20 cellular contexts compared by ENCODE assay signal in the genomic region with DNA sequence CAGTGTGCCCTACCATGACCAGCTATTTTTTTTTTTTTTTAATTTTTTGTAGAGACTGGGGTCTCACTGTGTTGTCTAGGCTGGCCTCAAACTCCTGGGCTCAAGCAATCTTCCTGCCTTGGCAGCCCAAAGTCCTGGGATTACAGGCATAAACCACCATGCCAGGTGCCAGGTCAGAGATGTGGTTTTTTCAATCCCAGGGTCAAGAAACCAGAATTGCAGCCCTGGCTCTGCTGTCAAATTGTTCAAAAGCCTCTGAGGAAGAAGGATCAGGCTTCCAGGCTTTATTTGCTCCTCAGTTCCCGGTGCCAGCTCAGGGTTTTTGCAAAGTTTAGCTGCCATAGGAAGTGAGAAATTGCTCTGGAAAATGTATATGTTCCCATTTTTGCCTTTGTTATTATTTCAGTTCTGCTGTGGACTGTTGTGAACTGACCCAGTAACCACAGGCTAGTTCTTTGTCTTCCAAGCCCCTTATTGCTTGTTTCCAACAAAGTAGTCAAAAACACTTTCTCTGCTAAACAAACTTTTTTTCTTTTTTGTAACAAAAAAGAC. TPM values are rescaled to one million over a fixed set of nuclear protein-coding genes. Genes with fewer than 3 reads are reported as not detected.
DNase-seq lines count a peak whose midpoint lies in the region; ATAC-seq and TF ChIP-seq lines count a peak whose summit lies in the region.
"Had no signal": no experiment of that assay in that cellular context is flagged by ENCODE, and none has a peak within 500 bp of the region (broad histone marks: within the 10 kb centered on the region; RNA-seq: fewer than 3 reads in every experiment).

No MANE protein-coding gene starts in this region.

- no peak for TF ChIP-seq EP300 in gastroesophageal sphincter (IDR thresholded peaks at IDR 0.05)

- H3K27ac Mint-ChIP-seq in activated T-helper 2 cell treated with anti-CD3 and anti-CD28 coated beads, Interferon-gamma antibody, Interleukin-2, Interleukin-4, amounts not matched to agents 10 μg/mL and 5 μg/mL and 100 μg/mL, durations not matched to agents 14 hours and 24 hours and 36 hours, result no peak overlapping the region
- H3K27ac Mint-ChIP-seq: activated CD8-positive, alpha-beta T cell treated with anti-CD3 and anti-CD28 coated beads, Interleukin-2, amount 10 ng/mL, durations not matched to agents 7 days and 5 days; T-helper 1 cell treated with Interleukin-12 subunit alpha and Interleukin-12 subunit beta and Interleukin-4 antibody, amounts not matched to agents 30 μg/mL and 1 μg/mL, for 36 hours had no signal

- H3K36me3 Mint-ChIP-seq in activated T-helper 2 cell treated with anti-CD3 and anti-CD28 coated beads, Interferon-gamma antibody, Interleukin-2, Interleukin-4, amounts not matched to agents 10 μg/mL and 5 μg/mL and 100 μg/mL, durations not matched to agents 14 hours and 24 hours and 36 hours (ENCODE audit: low read depth), result no peaks in the 10 kb centered on the region

- intact Hi-C loops in activated T-helper 2 cell treated with anti-CD3 and anti-CD28 coated beads, Interferon-gamma antibody, Interleukin-2, Interleukin-4, amounts not matched to agents 10 μg/mL and 5 μg/mL and 100 μg/mL, durations not matched to agents 14 hours and 24 hours and 36 hours (cut with micrococcal nuclease), result loop anchor here (10.0 kb wide), 1 partner anchor 377 kb away; no protein-coding TSS in a partner anchor

- no peak for TF ChIP-seq POLR2A in gastroesophageal sphincter (IDR thresholded peaks at IDR 0.05)

- H3K4me1 Mint-ChIP-seq in activated T-helper 2 cell treated with anti-CD3 and anti-CD28 coated beads, Interferon-gamma antibody, Interleukin-2, Interleukin-4, amounts not matched to agents 10 μg/mL and 5 μg/mL and 100 μg/mL, durations not matched to agents 14 hours and 24 hours and 36 hours (ENCODE audit: low read depth), result peaks cover 6% of the 10 kb centered on the region

- H3K27me3 Mint-ChIP-seq in activated T-helper 2 cell treated with anti-CD3 and anti-CD28 coated beads, Interferon-gamma antibody, Interleukin-2, Interleukin-4, amounts not matched to agents 10 μg/mL and 5 μg/mL and 100 μg/mL, durations not matched to agents 14 hours and 24 hours and 36 hours (ENCODE audit: low read depth), result peaks cover 4% of the 10 kb centered on the region

- H3K27ac ChIP-seq in gastroesophageal sphincter, result peak overlapping the region in 3 of 4 donors; percentile 23 to 97 (median 88)
- peak overlapping the region in 11 of 21 experiments; percentile 5 to 92 (median 44) for H3K27ac ChIP-seq in skin epidermis

- TF ChIP-seq CTCF in gastroesophageal sphincter (IDR thresholded peaks at IDR 0.05), result no peak

- H3K4me3 ChIP-seq in gastroesophageal sphincter (no peak overlapping the region), skin epidermis (no peak overlapping the region)
- H3K4me3 ChIP-seq: mucosa of descending colon had no signal

- H3K36me3 ChIP-seq in gastroesophageal sphincter, result no peaks in the 10 kb centered on the region

- H3K4me3 Mint-ChIP-seq in activated T-helper 2 cell treated with anti-CD3 and anti-CD28 coated beads, Interferon-gamma antibody, Interleukin-2, Interleukin-4, amounts not matched to agents 10 μg/mL and 5 μg/mL and 100 μg/mL, durations not matched to agents 14 hours and 24 hours and 36 hours (ENCODE audit: low read depth), result no peak overlapping the region
- H3K4me3 Mint-ChIP-seq: activated B cell treated with CpG ODN at 0.5 μM for 24 hours; activated CD8-positive, alpha-beta T cell treated with anti-CD3 and anti-CD28 coated beads, Interleukin-2, amount 10 ng/mL, durations not matched to agents 7 days and 5 days; T-helper 1 cell treated with Interleukin-12 subunit alpha and Interleukin-12 subunit beta and Interleukin-4 antibody, amounts not matched to agents 30 μg/mL and 1 μg/mL, for 36 hours had no signal

- H3K9me3 ChIP-seq in gastroesophageal sphincter, result no peaks in the 10 kb centered on the region
- H3K9me3 ChIP-seq: mucosa of descending colon had no signal

- DNase-seq in CD1c-positive myeloid dendritic cell (ENCODE audit: extremely low spot score), result peak; percentile 63
- DNase-seq in M059J (ENCODE audit: low read depth), result peak; percentile 35
- DNase-seq in OCI-M2 (lab: John Stamatoyannopoulos, UW; ENCODE audit: unreplicated experiment), result no peak
- DNase-seq in activated T-helper 2 cell treated with anti-CD3 and anti-CD28 coated beads, Interferon-gamma antibody, Interleukin-2, Interleukin-4, amounts not matched to agents 10 μg/mL and 5 μg/mL and 100 μg/mL, durations not matched to agents 14 hours and 24 hours and 36 hours (ENCODE audit: low spot score), result no peak
- DNase-seq in occipital lobe (lab: John Stamatoyannopoulos, UW), result no peak
- DNase-seq: activated B cell treated with CpG ODN at 0.5 μM for 24 hours; activated CD8-positive, alpha-beta T cell treated with anti-CD3 and anti-CD28 coated beads, Interleukin-2, amount 10 ng/mL, durations not matched to agents 7 days and 5 days; central memory CD4-positive, alpha-beta T cell; effector memory CD4-positive, alpha-beta T cell; hippocampal formation; kidney; MM.1S; mucosa of descending colon; NCI-H187 treated with DMSO at 0.1 percent for 48 hours; NCI-H510A; small intestine had no signal

- H3K27me3 ChIP-seq in gastroesophageal sphincter, result no peaks in the 10 kb centered on the region

- no peak for ATAC-seq in gastroesophageal sphincter
- ATAC-seq in HG03442 (IDR thresholded peaks at IDR 0.05; ENCODE audit: unreplicated experiment), result no peak
- ATAC-seq: activated CD8-positive, alpha-beta T cell treated with anti-CD3 and anti-CD28 coated beads, Interleukin-2, amount 10 ng/mL, durations not matched to agents 7 days and 5 days; mucosa of descending colon had no signal

- peaks cover 0 to 57% (median 15%) of the 10 kb centered on the region in 3 donors for H3K4me1 ChIP-seq in gastroesophageal sphincter

- WGBS in gastroesophageal sphincter (ENCODE audit: low coverage in 1 of 2), 2 donors, result 56 to 57% methylated on average over 1 of the region's 1 CpG

- no peaks in the 10 kb centered on the region for H3K9me3 Mint-ChIP-seq in activated T-helper 2 cell treated with anti-CD3 and anti-CD28 coated beads, Interferon-gamma antibody, Interleukin-2, Interleukin-4, amounts not matched to agents 10 μg/mL and 5 μg/mL and 100 μg/mL, durations not matched to agents 14 hours and 24 hours and 36 hours
- H3K9me3 Mint-ChIP-seq: activated B cell treated with CpG ODN at 0.5 μM for 24 hours; T-helper 1 cell treated with Interleukin-12 subunit alpha and Interleukin-12 subunit beta and Interleukin-4 antibody, amounts not matched to agents 30 μg/mL and 1 μg/mL, for 36 hours had no signal

RNA-seq across cellular contexts. Expression of gene WNT5B, which starts 28.7 kb away (rescaled TPM):
- total RNA-seq in M059J (2014; rRNA removed; shearing (Covaris generic)), result 25.5 and 43.5 TPM in 2 replicates
- 10 to 100 TPM in 3 of 4 donors, 1 to 10 TPM in 1; 9.4 to 76.5 (median 26.3) TPM for total RNA-seq in gastroesophageal sphincter
- total RNA-seq in activated T-helper 2 cell treated with anti-CD3 and anti-CD28 coated beads, Interferon-gamma antibody, Interleukin-2, Interleukin-4, amounts not matched to agents 10 μg/mL and 5 μg/mL and 100 μg/mL, durations not matched to agents 14 hours and 24 hours and 36 hours, result 0.76 and 0.82 TPM in 2 replicates
- total RNA-seq in occipital lobe, result 30.7 TPM
- total RNA-seq: activated CD8-positive, alpha-beta T cell treated with anti-CD3 and anti-CD28 coated beads, Interleukin-2, amount 10 ng/mL, durations not matched to agents 7 days and 5 days had no signal

RNA-seq across cellular contexts. Expression of gene ADIPOR2, which starts 33.2 kb away (rescaled TPM):
- total RNA-seq in M059J (2014; rRNA removed; shearing (Covaris generic)), result 32.5 and 42.0 TPM in 2 replicates
- 10 to 100 TPM; 26.6 to 37.9 (median 33.4) TPM for total RNA-seq in gastroesophageal sphincter
- 69.2 and 81.0 TPM in 2 replicates for total RNA-seq in activated T-helper 2 cell treated with anti-CD3 and anti-CD28 coated beads, Interferon-gamma antibody, Interleukin-2, Interleukin-4, amounts not matched to agents 10 μg/mL and 5 μg/mL and 100 μg/mL, durations not matched to agents 14 hours and 24 hours and 36 hours
- total RNA-seq in occipital lobe, result 35.7 TPM

Comparison
In these comparisons a context has a peak if more than half of its experiments do, and no peak if none do; other contexts are left out.
1. DNase-seq: peak in CD1c-positive myeloid dendritic cell (single experiment) and M059J (single experiment); none in OCI-M2 (single experiment), activated T-helper 2 cell treated with anti-CD3 and anti-CD28 coated beads, Interferon-gamma antibody, Interleukin-2, Interleukin-4, amounts not matched to agents 10 μg/mL and 5 μg/mL and 100 μg/mL, durations not matched to agents 14 hours and 24 hours and 36 hours (single experiment) and occipital lobe (single experiment).